8 cellular contexts compared by ENCODE assay signal in the genomic region with DNA sequence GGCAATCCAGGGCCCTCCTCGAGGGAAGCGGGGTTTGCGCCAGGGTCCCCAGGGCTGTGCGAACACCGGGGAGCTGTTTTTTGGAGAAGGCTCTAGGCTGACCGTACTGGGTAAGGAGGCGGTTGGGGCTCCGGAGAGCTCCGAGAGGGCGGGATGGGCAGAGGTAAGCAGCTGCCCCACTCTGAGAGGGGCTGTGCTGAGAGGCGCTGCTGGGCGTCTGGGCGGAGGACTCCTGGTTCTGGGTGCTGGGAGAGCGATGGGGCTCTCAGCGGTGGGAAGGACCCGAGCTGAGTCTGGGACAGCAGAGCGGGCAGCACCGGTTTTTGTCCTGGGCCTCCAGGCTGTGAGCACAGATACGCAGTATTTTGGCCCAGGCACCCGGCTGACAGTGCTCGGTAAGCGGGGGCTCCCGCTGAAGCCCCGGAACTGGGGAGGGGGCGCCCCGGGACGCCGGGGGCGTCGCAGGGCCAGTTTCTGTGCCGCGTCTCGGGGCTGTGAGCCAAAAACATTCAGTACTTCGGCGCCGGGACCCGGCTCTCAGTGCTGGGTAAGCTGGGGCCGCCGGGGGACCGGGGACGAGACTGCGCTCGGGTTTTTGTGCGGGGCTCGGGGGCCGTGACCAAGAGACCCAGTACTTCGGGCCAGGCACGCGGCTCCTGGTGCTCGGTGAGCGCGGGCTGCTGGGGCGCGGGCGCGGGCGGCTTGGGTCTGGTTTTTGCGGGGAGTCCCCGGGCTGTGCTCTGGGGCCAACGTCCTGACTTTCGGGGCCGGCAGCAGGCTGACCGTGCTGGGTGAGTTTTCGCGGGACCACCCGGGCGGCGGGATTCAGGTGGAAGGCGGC. TPM values are rescaled to one million over a fixed set of nuclear protein-coding genes. Genes with fewer than 3 reads are reported as not detected.
DNase-seq lines count a peak whose midpoint lies in the region; ATAC-seq and TF ChIP-seq lines count a peak whose summit lies in the region.

No MANE protein-coding gene starts in this region.

- peaks cover 4% of the 10 kb centered on the region; the same call in 1 of the 2 replicates for H3K4me1 ChIP-seq in GM23248 (ENCODE audit: insufficient read depth)

- no peaks in the 10 kb centered on the region for H3K9me2 ChIP-seq in GM23248 (ENCODE audit: insufficient read depth)

- CTCF ChIA-PET in T-cell (lab: Charles Lee), result interaction anchor here (0.9 to 8.1 kb wide), 5 partner anchors 11 to 14 kb away, joined by 3 to 116 read pairs (median 10); no protein-coding TSS in a partner anchor

- H3F3A ChIP-seq in GM23248 (ENCODE audit: insufficient read depth), result no peaks in the 10 kb centered on the region

- peak overlapping the region; percentile 93 to 100 (median 99) for H3K4me3 Mint-ChIP-seq in T-cell

- peaks cover 81% of the 10 kb centered on the region for H3K27me3 ChIP-seq in GM23248 (replicated peaks; ENCODE audit: insufficient read depth)

- H3K4me3 ChIP-seq in GM12864 (ENCODE audit: low read depth, low read length) (peak overlapping the region; percentile 56), GM23248 (peak overlapping the region; percentile 37; the same call in 1 of the 2 replicates), skeletal muscle cell (ENCODE audit: low read depth, low read length) (peak overlapping the region; percentile 49)

- no peak overlapping the region for H3K4me2 ChIP-seq in GM23248 (ENCODE audit: unreplicated experiment)

- WGBS in GM23248 (ENCODE audit: low coverage in 1 of 2, low lambda C conversion rate in 2 of 2, missing lambda C conversion rate in 2 of 2), 2 experiments, result 3 to 4% methylated on average over 51 to 54 of the region's 69 CpGs

- in situ Hi-C loops in GM23248 (cut with MboI), result no loop called here

- H3K27ac ChIP-seq in GM23248, result no peak overlapping the region

- H3K27ac Mint-ChIP-seq in T-cell, result peak overlapping the region; percentile 100

- no peaks in the 10 kb centered on the region for H4K20me1 ChIP-seq in GM23248 (ENCODE audit: insufficient read depth)

- no peaks in the 10 kb centered on the region for H3K9me3 ChIP-seq in GM23248 (ENCODE audit: low read depth)

- H2AFZ ChIP-seq in GM23248, result no peak overlapping the region

- H3K27me3 Mint-ChIP-seq in T-cell, result peaks cover 0 to 3% of the 10 kb centered on the region in 2 donors

- POLR2A ChIA-PET in T-cell (lab: Charles Lee), result interaction anchor here (0.6 to 8.4 kb wide), 6 partner anchors 8 to 189 kb away, joined by 4 to 337 read pairs (median 116); no protein-coding TSS in a partner anchor

- peaks cover 61% of the 10 kb centered on the region for H3K36me3 Mint-ChIP-seq in T-cell

- H3K36me3 ChIP-seq in GM23248 (ENCODE audit: low read depth), result no peaks in the 10 kb centered on the region

- H3K79me2 ChIP-seq in GM23248 (ENCODE audit: insufficient read depth), result no peaks in the 10 kb centered on the region

- no peaks in the 10 kb centered on the region for H3K9me3 Mint-ChIP-seq in T-cell

- no peak for DNase-seq in GM12864 (ENCODE audit: low read depth)
- DNase-seq in GM23248, result peak; percentile 24
- DNase-seq in T-cell, result peak in 3 of 34 experiments; percentile 31 to 66 (median 53)
- peak; percentile 33 for DNase-seq in germinal center (ENCODE audit: low spot score)
- no peak for DNase-seq in skeletal muscle cell (ENCODE audit: low read depth)
- no peak for DNase-seq in AML-193 (lab: John Stamatoyannopoulos, UW)
- DNase-seq in NCI-H748 (lab: John Stamatoyannopoulos, UW; ENCODE audit: unreplicated experiment), result no peak
- DNase-seq in MV-4-11 (lab: John Stamatoyannopoulos, UW), result no peak

- peak in 2 of 4 experiments; percentile 8 to 9 for ATAC-seq in T-cell (replicated peaks in 1 of 4)

- no peak for TF ChIP-seq CTCF in GM12864 (IDR thresholded peaks at IDR 0.05; ENCODE audit: low read depth, low read length, missing control alignments)

- no peak overlapping the region for H3K9ac ChIP-seq in GM23248

- H3K4me1 Mint-ChIP-seq in T-cell, result peaks cover 67 to 72% (median 70%) of the 10 kb centered on the region in 3 donors

RNA-seq across cellular contexts. Expression of gene PRSS2, which starts 26.0 kb away (rescaled TPM):
- not detected in 2 replicates for total RNA-seq in GM23248 (2014; rRNA removed; shearing (Covaris generic))
- not detected in 2 replicates for polyA plus RNA-seq in GM23248 (2016; fragmentation: Nextera tagmentation; extraction: Ambion mirVana)
- 10 to 100 TPM in 3 of 5 donors, not detected in 2; 47.1 to 64.6 (median 57.7) TPM for total RNA-seq in T-cell

RNA-seq across cellular contexts. Expression of gene PRSS1, which starts 47.4 kb away (rescaled TPM):
- not detected in 2 replicates for total RNA-seq in GM23248 (2014; rRNA removed; shearing (Covaris generic))
- not detected in 2 replicates for polyA plus RNA-seq in GM23248 (2016; fragmentation: Nextera tagmentation; extraction: Ambion mirVana)
- 10 to 100 TPM in 3 of 5 donors, not detected in 2; 16.0 to 23.7 (median 20.8) TPM for total RNA-seq in T-cell

RNA-seq across cellular contexts. Expression of gene EPHB6, which starts 58.2 kb away (rescaled TPM):
- total RNA-seq in GM23248 (2014; rRNA removed; shearing (Covaris generic)), result 0.11 and 0.13 TPM in 2 replicates
- 0.98 and 1.2 TPM in 2 replicates for polyA plus RNA-seq in GM23248 (2016; fragmentation: Nextera tagmentation; extraction: Ambion mirVana)
- 10 to 100 TPM; 37.2 to 76.2 (median 62.3) TPM for total RNA-seq in T-cell

Comparison
In these comparisons a context has a peak if more than half of its experiments do, and no peak if none do; other contexts are left out.
1. DNase-seq: peak in GM23248 (single experiment) and germinal center (single experiment); none in GM12864 (single experiment), skeletal muscle cell (single experiment), AML-193 (0 of 2), NCI-H748 (single experiment) and MV-4-11 (single experiment).
2. RNA of gene EPHB6, which starts 58.2 kb away (total RNA-seq): 37.2 to 76.2 TPM in T-cell; 0.11 to 0.13 TPM in GM23248; every median in the first group is over 10 times any median in the second.
3. Peak in every context shown above with its lines, with median percentiles within 50 percentile points of each other: H3K4me3 ChIP-seq.